ENCODE assay signal across 8 cellular contexts in genomic region chr1:145425436-145426029, GRCh38. TPM values are rescaled to one million over a fixed set of nuclear protein-coding genes. Genes with fewer than 3 reads are reported as not detected.
DNase-seq lines count a peak whose midpoint lies in the region; ATAC-seq and TF ChIP-seq lines count a peak whose summit lies in the region.

NBPF20 (minus strand) TSS chr1:145425603; CDS start chr1:145405272, 20,331 bp downstream.

- H3K27ac ChIP-seq in SU-DHL-6 (ENCODE audit: low read depth, low read length) (no peak within 1 kb of the TSS), heart left ventricle (peak within 1 kb of the TSS in 7 of 12 donors; percentile 24 to 68 (median 65))

- 0 out of 2 replicates have a peak, but pooled peaks cover 4% of the 10 kb centered on the region for H3K79me2 ChIP-seq in SU-DHL-6 (ENCODE audit: insufficient read depth, low read length)

- H2AFZ ChIP-seq in SU-DHL-6 (ENCODE audit: low read depth, low read length, severe bottlenecking): peak within 1 kb of the TSS; percentile 99

- H3K27ac Mint-ChIP-seq in HFFc6: peak within 1 kb of the TSS; percentile 83
- H3K27ac Mint-ChIP-seq in type B pancreatic cell: peak within 1 kb of the TSS; percentile 71

- H3K4me3 ChIP-seq in SU-DHL-6 (ENCODE audit: insufficient read depth, low read length, poor library complexity, severe bottlenecking): peak within 1 kb of the TSS; percentile 78
- peak within 1 kb of the TSS; percentile 48 to 80 (median 70) for H3K4me3 ChIP-seq in heart left ventricle

- H3F3A ChIP-seq in SU-DHL-6 (ENCODE audit: insufficient read depth): no peaks in the 10 kb centered on the region

- H3K27me3 Mint-ChIP-seq in HFFc6 (ENCODE audit: insufficient read depth) (peaks cover 29% of the 10 kb centered on the region), type B pancreatic cell (peaks cover 43% of the 10 kb centered on the region)

- H3K4me2 ChIP-seq in SU-DHL-6 (ENCODE audit: low read depth, low read length, poor library complexity, severe bottlenecking): peak within 1 kb of the TSS; percentile 82

- peak within 1 kb of the TSS; percentile 61 for H3K9ac ChIP-seq in SU-DHL-6 (ENCODE audit: low read length)

- no peak for TF ChIP-seq CTCF in HFFc6 (IDR thresholded peaks at IDR 0.05)
- no peak for TF ChIP-seq CTCF in SU-DHL-6 (IDR thresholded peaks at IDR 0.05; ENCODE audit: insufficient read depth, low read length, poor library complexity, severe bottlenecking)
- no peak for TF ChIP-seq CTCF in heart left ventricle (IDR thresholded peaks at IDR 0.05)
- TF ChIP-seq CTCF in type B pancreatic cell (conservative IDR thresholded peaks at IDR 0.05): no peak

- peak; percentile 77 to 100 (median 98) for ATAC-seq in heart left ventricle

- H3K9me3 ChIP-seq in SU-DHL-6 (ENCODE audit: insufficient read depth, low read length): no peaks in the 10 kb centered on the region
- peaks cover 0 to 10% (median 0%) of the 10 kb centered on the region in 12 donors for H3K9me3 ChIP-seq in heart left ventricle

- H3K9me2 ChIP-seq in SU-DHL-6 (replicated peaks; ENCODE audit: insufficient read depth, low read length): no peaks in the 10 kb centered on the region

- intact Hi-C loops in heart left ventricle (cut with DNase I): no loop called here
- intact Hi-C loops in posterior vena cava (cut with DNase I): loop anchor here in 1 of 2 donors (5.0 kb wide), 1 partner anchor 372 kb away; no protein-coding TSS in a partner anchor

- H3K4me1 ChIP-seq in heart left ventricle: peaks cover 0 to 14% (median 1%) of the 10 kb centered on the region in 12 donors

- H3K4me3 Mint-ChIP-seq in HFFc6 (peak within 1 kb of the TSS; percentile 96), type B pancreatic cell (peak within 1 kb of the TSS; percentile 98)

- H3K4me1 Mint-ChIP-seq in HFFc6 (ENCODE audit: low read depth) (peaks cover 11% of the 10 kb centered on the region), type B pancreatic cell (ENCODE audit: unreplicated experiment) (peaks cover 9% of the 10 kb centered on the region)

- H3K27me3 ChIP-seq in SU-DHL-6 (ENCODE audit: low read length) (no peaks in the 10 kb centered on the region), heart left ventricle (peaks cover 0 to 43% (median 27%) of the 10 kb centered on the region in 9 donors)

- no peaks in the 10 kb centered on the region for H3K36me3 ChIP-seq in SU-DHL-6 (ENCODE audit: low read length)
- peaks cover 0 to 2% (median 0%) of the 10 kb centered on the region in 9 donors for H3K36me3 ChIP-seq in heart left ventricle

- peak in 1 of 2 donors; percentile 53 for TF ChIP-seq POLR2A in heart left ventricle (IDR thresholded peaks at IDR 0.05)

- H3K9me3 Mint-ChIP-seq in HFFc6: peaks cover 14% of the 10 kb centered on the region
- H3K9me3 Mint-ChIP-seq in type B pancreatic cell: peaks cover 7% of the 10 kb centered on the region

- DNase-seq in GM04504 (ENCODE audit: low read depth): peak; percentile 30
- DNase-seq in HFFc6: peak; percentile 39
- peak; percentile 91 for DNase-seq in NAMALWA (ENCODE audit: low spot score)
- peak; percentile 45 for DNase-seq in activated naive CD8-positive, alpha-beta T cell treated with anti-CD3 and anti-CD28 coated beads, Interleukin-2, amount 50 U/mL, for 16 hours (ENCODE audit: low read depth, low spot score)
- peak; percentile 66 to 91 (median 79) for DNase-seq in heart left ventricle
- peak; percentile 90 for DNase-seq in posterior vena cava (ENCODE audit: low spot score)
- DNase-seq in type B pancreatic cell (ENCODE audit: extremely low spot score, unreplicated experiment): peak; percentile 84

- peaks cover 17% of the 10 kb centered on the region for H3K36me3 Mint-ChIP-seq in HFFc6 (ENCODE audit: low read depth)
- peaks cover 9% of the 10 kb centered on the region for H3K36me3 Mint-ChIP-seq in type B pancreatic cell

- WGBS in heart left ventricle, 4 donors: 0 to 1% (median 0%) methylated on average over 21 to 50 of the region's 50 CpGs

- no peaks in the 10 kb centered on the region for H4K20me1 ChIP-seq in SU-DHL-6 (ENCODE audit: low read depth, low read length)

RNA-seq across cellular contexts. Expression of gene NBPF20, which starts in this region (rescaled TPM):
- total RNA-seq in HFFc6 (2021; fragmentation: NEBNext Ultra II Directional; extraction: Animal tissue kit (Norgen Biotek cat#: 25700)): 1 to 10 TPM; 1.5 to 2.9 (median 2.3) TPM
- total RNA-seq in heart left ventricle (1 to 10 TPM in 3 of 9 donors, under 1 TPM in 6; 0.19 to 1.4 (median 0.65) TPM), posterior vena cava (1 to 10 TPM; 2.1 to 3.6 TPM), type B pancreatic cell (ENCODE audit: low replicate concordance) (2.0 and 4.3 TPM in 2 replicates)
- polyA plus RNA-seq in heart left ventricle: under 1 TPM; 0.42 to 0.85 TPM

Comparison
In these comparisons a context has a peak if more than half of its experiments do, and no peak if none do; other contexts are left out.
1. DNase-seq: peak in every context shown above with its lines; median percentile 91 in NAMALWA; 90 in posterior vena cava; 84 in type B pancreatic cell; 79 in heart left ventricle; 45 in activated naive CD8-positive, alpha-beta T cell treated with anti-CD3 and anti-CD28 coated beads, Interleukin-2, amount 50 U/mL, for 16 hours; 39 in HFFc6; 30 in GM04504.